Comparison of ENCODE assay signal across 18 cellular contexts in genomic region chrX:147832707-147833348, GRCh38.
A peak's percentile ranks its signal among the peaks of the same experiment; 100 is the strongest.
DNase-seq lines count a peak whose midpoint lies in the region; ATAC-seq and TF ChIP-seq lines count a peak whose summit lies in the region.
"Had no signal": no experiment of that assay in that cellular context is flagged by ENCODE, and none has a peak within 500 bp of the region (broad histone marks: within the 10 kb centered on the region; RNA-seq: fewer than 3 reads in every experiment).

No MANE protein-coding gene starts in this region.

- no peaks in the 10 kb centered on the region for H3K79me2 ChIP-seq in DND-41 (ENCODE audit: insufficient read depth, low read length)
- no peaks in the 10 kb centered on the region for H3K79me2 ChIP-seq in hepatocyte

- no peak overlapping the region for H3K18ac ChIP-seq in neuronal stem cell (ENCODE audit: low read length)

- DNase-seq in DND-41 (no peak), lower leg skin (ENCODE audit: low spot score in 2 of 2) (no peak), neuronal stem cell (ENCODE audit: low spot score) (no peak), NCI-H128 (lab: John Stamatoyannopoulos, UW; ENCODE audit: unreplicated experiment) (no peak), hepatocyte (ENCODE audit: low spot score) (no peak)
- DNase-seq: ACHN; activated CD8-positive, alpha-beta T cell treated with anti-CD3 and anti-CD28 coated beads for 36 hours; cerebellar nuclear complex; gastrocnemius medialis; NCI-H510A; stimulated activated CD4-positive, alpha-beta T cell treated with anti-CD3 and anti-CD28 coated beads, Interleukin-4, amount 100 ng/mL, for 1 hour; tibial artery had no signal

- TF ChIP-seq POLR2A in lower leg skin (IDR thresholded peaks at IDR 0.05) = no peak

- H2BK120ac ChIP-seq in neuronal stem cell (ENCODE audit: low read depth, low read length) = no peak overlapping the region

- no peak overlapping the region for H3K9ac ChIP-seq in DND-41 (ENCODE audit: low read depth, low read length)
- no peak overlapping the region for H3K9ac ChIP-seq in neuronal stem cell (ENCODE audit: low read depth, low read length, poor library complexity)

- no peak overlapping the region for H3K14ac ChIP-seq in neuronal stem cell (ENCODE audit: low read length)

- H2AFZ ChIP-seq in DND-41 (ENCODE audit: low read depth, low read length) (no peak overlapping the region; the same call in 1 of the 2 replicates), neuronal stem cell (ENCODE audit: low read length) (no peak overlapping the region), hepatocyte (no peak overlapping the region)

- H3K9me2 ChIP-seq in hepatocyte (replicated peaks; ENCODE audit: insufficient read depth) = no peaks in the 10 kb centered on the region

- H3K4ac ChIP-seq in neuronal stem cell (ENCODE audit: low read length) = no peak overlapping the region

- no peak overlapping the region for H2BK15ac ChIP-seq in neuronal stem cell (ENCODE audit: low read length)

- H2AK5ac ChIP-seq in neuronal stem cell (ENCODE audit: low read depth, low read length) = no peak overlapping the region

- ATAC-seq in DND-41 (ENCODE audit: insufficient read depth, low read depth) = peak; percentile 35; the same call in 1 of the 3 replicates
- peak; percentile 69 for ATAC-seq in GM18868 (IDR thresholded peaks at IDR 0.05; ENCODE audit: unreplicated experiment)
- peak; percentile 67 for ATAC-seq in GM21723 (IDR thresholded peaks at IDR 0.05; ENCODE audit: unreplicated experiment)
- ATAC-seq in HG03175 (IDR thresholded peaks at IDR 0.05; ENCODE audit: unreplicated experiment) = peak; percentile 89
- ATAC-seq: activated CD8-positive, alpha-beta T cell treated with anti-CD3 and anti-CD28 coated beads for 36 hours; gastrocnemius medialis; sciatic nerve had no signal

- H2BK5ac ChIP-seq in neuronal stem cell (ENCODE audit: low read length) = no peak overlapping the region

- H3K4me2 ChIP-seq in DND-41 (ENCODE audit: insufficient read depth, low read length) = no peak overlapping the region
- no peak overlapping the region for H3K4me2 ChIP-seq in neuronal stem cell (ENCODE audit: insufficient read depth, low read length, poor library complexity, severe bottlenecking)
- no peak overlapping the region for H3K4me2 ChIP-seq in hepatocyte

- H3K36me3 ChIP-seq in DND-41 (ENCODE audit: insufficient read depth, low read length) (no peaks in the 10 kb centered on the region), neuronal stem cell (replicated peaks in 1 of 2; ENCODE audit: control insufficient read depth in 2 of 2, insufficient read depth in 2 of 2, low read length in 2 of 2) (no peaks in the 10 kb centered on the region), hepatocyte (replicated peaks; ENCODE audit: insufficient read depth, low read depth) (no peaks in the 10 kb centered on the region)
- H3K36me3 ChIP-seq: gastrocnemius medialis, neutrophil, tibial artery had no signal

- no peak overlapping the region for H4K91ac ChIP-seq in neuronal stem cell (ENCODE audit: low read depth, low read length, poor library complexity)

- no peaks in the 10 kb centered on the region for H3K79me1 ChIP-seq in neuronal stem cell (ENCODE audit: low read depth, low read length)

- no peak overlapping the region for H2BK12ac ChIP-seq in neuronal stem cell (ENCODE audit: low read length)

- no peaks in the 10 kb centered on the region for H3K9me3 ChIP-seq in DND-41 (ENCODE audit: insufficient read depth, low read length, severe bottlenecking)
- H3K9me3 ChIP-seq in neuronal stem cell (replicated peaks in 1 of 2; ENCODE audit: control insufficient read depth in 2 of 2, insufficient read depth in 1 of 2, low read depth in 1 of 2, low read length in 2 of 2) = no peaks in the 10 kb centered on the region
- no peaks in the 10 kb centered on the region for H3K9me3 ChIP-seq in hepatocyte (ENCODE audit: low read depth)
- H3K9me3 ChIP-seq: gastrocnemius medialis, neutrophil had no signal

- no peaks in the 10 kb centered on the region for H4K20me1 ChIP-seq in DND-41 (ENCODE audit: insufficient read depth, low read length)
- no peaks in the 10 kb centered on the region for H4K20me1 ChIP-seq in hepatocyte (ENCODE audit: insufficient read depth, poor library complexity, severe bottlenecking)

- no peak for TF ChIP-seq CTCF in DND-41 (IDR thresholded peaks at IDR 0.05; ENCODE audit: borderline replicate concordance, extremely low read depth, low read length, poor library complexity, severe bottlenecking)
- TF ChIP-seq CTCF in lower leg skin (IDR thresholded peaks at IDR 0.05) = no peak
- no peak for TF ChIP-seq CTCF in hepatocyte (IDR thresholded peaks at IDR 0.05; ENCODE audit: poor library complexity)

- H3K27ac ChIP-seq in DND-41 (ENCODE audit: low read length) (no peak overlapping the region), neuronal stem cell (replicated peaks; ENCODE audit: low read length) (no peak overlapping the region), hepatocyte (no peak overlapping the region)
- H3K27ac ChIP-seq: gastrocnemius medialis, neutrophil, SK-N-MC, tibial artery had no signal

- 55 to 58% methylated on average over 2 of the region's 2 CpGs for WGBS in lower leg skin, 2 donors
- no CpG with 5 or more reads among the region's 2 CpGs for WGBS in neuronal stem cell (ENCODE audit: extremely low coverage in 2 of 2, insufficient read length in 2 of 2, insufficient replicate concordance in 1 of 2), 2 donors
- 52% methylated on average over 2 of the region's 2 CpGs for WGBS in hepatocyte (ENCODE audit: low lambda C conversion rate, missing lambda C conversion rate)

- H3K27me3 ChIP-seq in DND-41 (ENCODE audit: insufficient read depth, low read length, poor library complexity) (no peaks in the 10 kb centered on the region), neuronal stem cell (ENCODE audit: control insufficient read depth in 3 of 3, insufficient read depth in 3 of 3, low read depth in 1 of 3, low read length in 3 of 3) (no peaks in the 10 kb centered on the region), hepatocyte (no peaks in the 10 kb centered on the region)
- H3K27me3 ChIP-seq: gastrocnemius medialis, neutrophil, tibial artery had no signal

- H3K4me3 ChIP-seq in DND-41 (ENCODE audit: low read depth in 1 of 2, low read length in 2 of 2) = no peak overlapping the region
- H3K4me3 ChIP-seq in lower leg skin (ENCODE audit: low read depth, poor library complexity, severe bottlenecking) = no peak overlapping the region
- no peak overlapping the region for H3K4me3 ChIP-seq in neuronal stem cell (ENCODE audit: low read length in 2 of 2)
- no peak overlapping the region for H3K4me3 ChIP-seq in hepatocyte
- H3K4me3 ChIP-seq: gastrocnemius medialis, SK-N-MC, tibial artery had no signal

- no peak overlapping the region for H4K8ac ChIP-seq in neuronal stem cell (ENCODE audit: low read depth, low read length)

- intact Hi-C loops in lower leg skin (cut with DNase I; ENCODE audit: low total_unique reads) = no loop called here

- H3K4me1 ChIP-seq in DND-41 (ENCODE audit: insufficient read depth, low read length) = no peaks in the 10 kb centered on the region
- H3K4me1 ChIP-seq in neuronal stem cell (ENCODE audit: control insufficient read depth in 2 of 2, insufficient read depth in 1 of 2, low read depth in 1 of 2, low read length in 2 of 2) = no peaks in the 10 kb centered on the region
- H3K4me1 ChIP-seq in hepatocyte (ENCODE audit: insufficient read depth) = no peaks in the 10 kb centered on the region
- H3K4me1 ChIP-seq: gastrocnemius medialis, tibial artery had no signal

- H3K23ac ChIP-seq in neuronal stem cell (ENCODE audit: low read depth, low read length, poor library complexity) = no peak overlapping the region

Comparison
In these comparisons a context has a peak if more than half of its experiments do, and no peak if none do; other contexts are left out.
1. ATAC-seq: peak in every context shown above with its lines; median percentile 89 in HG03175; 69 in GM18868; 67 in GM21723; 35 in DND-41.